In the genomic region with DNA sequence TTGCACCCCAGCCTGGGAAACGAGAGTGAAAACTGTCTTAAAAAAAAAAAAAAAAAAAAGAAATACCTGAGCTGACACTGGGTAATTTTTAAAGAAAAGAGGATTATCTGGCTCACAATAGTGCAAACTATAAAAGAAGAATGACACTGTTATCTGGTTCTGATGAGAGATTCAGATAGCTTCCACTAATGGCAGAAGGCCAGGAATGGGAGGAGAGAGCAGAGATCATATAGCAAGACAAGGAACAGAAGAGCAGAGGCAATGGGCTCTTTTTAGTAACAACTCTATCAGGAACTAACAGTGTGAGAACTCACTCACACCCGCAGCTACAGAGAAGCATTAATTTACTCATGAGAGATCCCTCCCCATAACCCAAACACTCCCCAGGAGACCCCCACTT, we compare ENCODE assay signal across 1 cellular context.
TF ChIP-seq lines count a peak whose summit lies in the region.

No MANE protein-coding gene starts in this region.

TF ChIP-seq in WTC11, 78 proteins besides CTCF, POLR2A, EP300 and RAD21 (continued from another document):
- TF ChIP-seq, protein P1, sequence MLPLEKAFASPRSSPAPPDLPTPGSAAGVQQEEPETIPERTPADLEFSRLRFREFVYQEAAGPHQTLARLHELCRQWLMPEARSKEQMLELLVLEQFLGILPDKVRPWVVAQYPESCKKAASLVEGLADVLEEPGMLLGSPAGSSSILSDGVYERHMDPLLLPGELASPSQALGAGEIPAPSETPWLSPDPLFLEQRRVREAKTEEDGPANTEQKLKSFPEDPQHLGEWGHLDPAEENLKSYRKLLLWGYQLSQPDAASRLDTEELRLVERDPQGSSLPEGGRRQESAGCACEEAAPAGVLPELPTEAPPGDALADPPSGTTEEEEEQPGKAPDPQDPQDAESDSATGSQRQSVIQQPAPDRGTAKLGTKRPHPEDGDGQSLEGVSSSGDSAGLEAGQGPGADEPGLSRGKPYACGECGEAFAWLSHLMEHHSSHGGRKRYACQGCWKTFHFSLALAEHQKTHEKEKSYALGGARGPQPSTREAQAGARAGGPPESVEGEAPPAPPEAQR (CRISPR knock-in tag; IDR thresholded peaks at IDR 0.05) = no peak
- no peak for TF ChIP-seq FOXJ3 (CRISPR knock-in tag; IDR thresholded peaks at IDR 0.05; ENCODE audit: borderline replicate concordance)
- TF ChIP-seq, protein P2, sequence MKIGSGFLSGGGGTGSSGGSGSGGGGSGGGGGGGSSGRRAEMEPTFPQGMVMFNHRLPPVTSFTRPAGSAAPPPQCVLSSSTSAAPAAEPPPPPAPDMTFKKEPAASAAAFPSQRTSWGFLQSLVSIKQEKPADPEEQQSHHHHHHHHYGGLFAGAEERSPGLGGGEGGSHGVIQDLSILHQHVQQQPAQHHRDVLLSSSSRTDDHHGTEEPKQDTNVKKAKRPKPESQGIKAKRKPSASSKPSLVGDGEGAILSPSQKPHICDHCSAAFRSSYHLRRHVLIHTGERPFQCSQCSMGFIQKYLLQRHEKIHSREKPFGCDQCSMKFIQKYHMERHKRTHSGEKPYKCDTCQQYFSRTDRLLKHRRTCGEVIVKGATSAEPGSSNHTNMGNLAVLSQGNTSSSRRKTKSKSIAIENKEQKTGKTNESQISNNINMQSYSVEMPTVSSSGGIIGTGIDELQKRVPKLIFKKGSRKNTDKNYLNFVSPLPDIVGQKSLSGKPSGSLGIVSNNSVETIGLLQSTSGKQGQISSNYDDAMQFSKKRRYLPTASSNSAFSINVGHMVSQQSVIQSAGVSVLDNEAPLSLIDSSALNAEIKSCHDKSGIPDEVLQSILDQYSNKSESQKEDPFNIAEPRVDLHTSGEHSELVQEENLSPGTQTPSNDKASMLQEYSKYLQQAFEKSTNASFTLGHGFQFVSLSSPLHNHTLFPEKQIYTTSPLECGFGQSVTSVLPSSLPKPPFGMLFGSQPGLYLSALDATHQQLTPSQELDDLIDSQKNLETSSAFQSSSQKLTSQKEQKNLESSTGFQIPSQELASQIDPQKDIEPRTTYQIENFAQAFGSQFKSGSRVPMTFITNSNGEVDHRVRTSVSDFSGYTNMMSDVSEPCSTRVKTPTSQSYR (CRISPR knock-in tag; IDR thresholded peaks at IDR 0.05) = no peak
- TF ChIP-seq, protein P3, sequence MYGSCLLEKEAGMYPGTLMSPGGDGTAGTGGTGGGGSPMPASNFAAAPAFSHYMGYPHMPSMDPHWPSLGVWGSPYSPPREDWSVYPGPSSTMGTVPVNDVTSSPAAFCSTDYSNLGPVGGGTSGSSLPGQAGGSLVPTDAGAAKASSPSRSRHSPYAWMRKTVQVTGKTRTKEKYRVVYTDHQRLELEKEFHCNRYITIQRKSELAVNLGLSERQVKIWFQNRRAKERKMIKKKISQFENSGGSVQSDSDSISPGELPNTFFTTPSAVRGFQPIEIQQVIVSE (CRISPR knock-in tag; IDR thresholded peaks at IDR 0.05; ENCODE audit: borderline replicate concordance) = no peak
- TF ChIP-seq ELF4 (CRISPR knock-in tag; IDR thresholded peaks at IDR 0.05; ENCODE audit: low read depth) = no peak
- TF ChIP-seq ATF1 (CRISPR knock-in tag; IDR thresholded peaks at IDR 0.05) = no peak
- TF ChIP-seq JAZF1 (CRISPR knock-in tag; IDR thresholded peaks at IDR 0.05) = no peak
- TF ChIP-seq, protein P4, sequence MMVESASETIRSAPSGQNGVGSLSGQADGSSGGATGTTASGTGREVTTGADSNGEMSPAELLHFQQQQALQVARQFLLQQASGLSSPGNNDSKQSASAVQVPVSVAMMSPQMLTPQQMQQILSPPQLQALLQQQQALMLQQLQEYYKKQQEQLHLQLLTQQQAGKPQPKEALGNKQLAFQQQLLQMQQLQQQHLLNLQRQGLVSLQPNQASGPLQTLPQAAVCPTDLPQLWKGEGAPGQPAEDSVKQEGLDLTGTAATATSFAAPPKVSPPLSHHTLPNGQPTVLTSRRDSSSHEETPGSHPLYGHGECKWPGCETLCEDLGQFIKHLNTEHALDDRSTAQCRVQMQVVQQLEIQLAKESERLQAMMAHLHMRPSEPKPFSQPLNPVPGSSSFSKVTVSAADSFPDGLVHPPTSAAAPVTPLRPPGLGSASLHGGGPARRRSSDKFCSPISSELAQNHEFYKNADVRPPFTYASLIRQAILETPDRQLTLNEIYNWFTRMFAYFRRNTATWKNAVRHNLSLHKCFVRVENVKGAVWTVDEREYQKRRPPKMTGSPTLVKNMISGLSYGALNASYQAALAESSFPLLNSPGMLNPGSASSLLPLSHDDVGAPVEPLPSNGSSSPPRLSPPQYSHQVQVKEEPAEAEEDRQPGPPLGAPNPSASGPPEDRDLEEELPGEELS (CRISPR knock-in tag; IDR thresholded peaks at IDR 0.05) = no peak
- TF ChIP-seq NR1H2 (CRISPR knock-in tag; IDR thresholded peaks at IDR 0.05) = no peak
- TF ChIP-seq, protein P5, sequence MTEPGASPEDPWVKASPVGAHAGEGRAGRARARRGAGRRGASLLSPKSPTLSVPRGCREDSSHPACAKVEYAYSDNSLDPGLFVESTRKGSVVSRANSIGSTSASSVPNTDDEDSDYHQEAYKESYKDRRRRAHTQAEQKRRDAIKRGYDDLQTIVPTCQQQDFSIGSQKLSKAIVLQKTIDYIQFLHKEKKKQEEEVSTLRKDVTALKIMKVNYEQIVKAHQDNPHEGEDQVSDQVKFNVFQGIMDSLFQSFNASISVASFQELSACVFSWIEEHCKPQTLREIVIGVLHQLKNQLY (CRISPR knock-in tag; IDR thresholded peaks at IDR 0.05) = no peak
